1 cellular context compared by ENCODE assay signal in genomic region chr4:165204462-165204830, GRCh38.
TF ChIP-seq lines count a peak whose summit lies in the region.

No MANE protein-coding gene starts in this region.

TF ChIP-seq in HEK293, 187 proteins besides CTCF, POLR2A, EP300 and RAD21:
- TF ChIP-seq INSM2 (tag by site-specific recombination; IDR thresholded peaks at IDR 0.05): no peak
- no peak for TF ChIP-seq ZNF391 (tag by site-specific recombination; IDR thresholded peaks at IDR 0.05; ENCODE audit: borderline replicate concordance, low read depth)
- 0 out of 2 replicates have a peak, but pooled peaks have one; percentile 14 for TF ChIP-seq ZFHX2 (tag by site-specific recombination; conservative IDR thresholded peaks at IDR 0.05)
- TF ChIP-seq ZNF645 (tag by site-specific recombination; IDR thresholded peaks at IDR 0.05): no peak
- no peak for TF ChIP-seq ZSCAN18 (tag by site-specific recombination; IDR thresholded peaks at IDR 0.05)
